ENCODE assay signal across 8 cellular contexts in the genomic region with DNA sequence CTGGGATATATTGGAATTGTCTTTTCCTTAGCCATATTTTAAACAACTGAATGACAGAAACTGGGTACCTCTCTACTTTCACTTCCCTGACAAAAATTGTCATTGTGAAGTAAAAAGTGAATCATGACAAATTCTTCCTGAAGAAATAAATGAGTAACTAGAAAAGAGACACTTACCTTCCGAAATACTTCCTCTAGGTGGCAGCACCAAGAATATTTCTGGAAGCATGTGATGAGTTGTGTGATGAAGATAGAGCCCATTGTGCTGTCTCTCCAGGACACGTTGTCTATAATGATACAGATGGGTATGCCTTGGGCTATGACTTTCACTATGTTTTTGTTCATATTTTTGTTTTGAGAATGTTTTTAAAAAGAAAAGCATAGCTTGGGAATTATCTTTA. TPM values are rescaled to one million over a fixed set of nuclear protein-coding genes. Genes with fewer than 3 reads are reported as not detected.
DNase-seq lines count a peak whose midpoint lies in the region; ATAC-seq and TF ChIP-seq lines count a peak whose summit lies in the region.

No MANE protein-coding gene starts in this region.

- peaks cover 0 to 17% of the 10 kb centered on the region in 2 donors for H3K36me3 ChIP-seq in gastrocnemius medialis

- H3K27me3 ChIP-seq in gastrocnemius medialis = no peaks in the 10 kb centered on the region

- H3K4me3 ChIP-seq in gastrocnemius medialis = no peak overlapping the region

- TF ChIP-seq CTCF in gastrocnemius medialis (IDR thresholded peaks at IDR 0.05 in 4 of 5, conservative IDR thresholded peaks at IDR 0.05 in 1 of 5) = peak in 1 of 5 experiments; percentile 32

- DNase-seq in COLO829 (ENCODE audit: low spot score) = peak; percentile 41
- DNase-seq in NCI-H2029 (lab: John Stamatoyannopoulos, UW) = peak; percentile 8
- peak; percentile 59 for DNase-seq in amniotic epithelial cell (ENCODE audit: low read depth)
- peak; percentile 83 for DNase-seq in kidney tubule cell (ENCODE audit: low spot score)
- no peak for DNase-seq in gastrocnemius medialis
- DNase-seq in NK-92 treated with Interleukin-12 subunit alpha and Interleukin-12 subunit beta, amount 100 ng/mL, for 24 hours (lab: John Stamatoyannopoulos, UW) = no peak

- in situ Hi-C loops in gastrocnemius medialis (cut with MboI; ENCODE audit: low sequenced_read_pairs in 4 of 4) = no loop called here

- no peaks in the 10 kb centered on the region for H3K9me3 ChIP-seq in gastrocnemius medialis

- no peaks in the 10 kb centered on the region for H3K4me1 ChIP-seq in gastrocnemius medialis

- no peak overlapping the region for H3K27ac ChIP-seq in gastrocnemius medialis

- intact Hi-C loops in gastrocnemius medialis (cut with DNase I; ENCODE audit: low total_unique reads) = no loop called here

- ATAC-seq in GM18498 (IDR thresholded peaks at IDR 0.05; ENCODE audit: unreplicated experiment) (peak; percentile 96), HG02852 (IDR thresholded peaks at IDR 0.05; ENCODE audit: unreplicated experiment) (peak; percentile 96), gastrocnemius medialis (no peak)

- TF ChIP-seq POLR2A in gastrocnemius medialis (IDR thresholded peaks at IDR 0.05) = no peak

RNA-seq across cellular contexts. Expression of gene CASP4, which starts 21.5 kb away (rescaled TPM):
- total RNA-seq in gastrocnemius medialis = 10 to 100 TPM; 12.0 to 17.2 (median 14.4) TPM

RNA-seq across cellular contexts. Expression of gene CASP12, which starts 48.6 kb away (rescaled TPM):
- total RNA-seq in gastrocnemius medialis = under 1 TPM in 3 of 4 donors, not detected in 1; 0.39 to 0.86 (median 0.49) TPM

Comparison
In these comparisons a context has a peak if more than half of its experiments do, and no peak if none do; other contexts are left out.
1. DNase-seq: peak in COLO829 (single experiment), NCI-H2029 (single experiment), amniotic epithelial cell (single experiment) and kidney tubule cell (single experiment); none in gastrocnemius medialis (0 of 2) and NK-92 treated with Interleukin-12 subunit alpha and Interleukin-12 subunit beta, amount 100 ng/mL, for 24 hours (single experiment).
2. ATAC-seq: peak in GM18498 (single experiment) and HG02852 (single experiment); none in gastrocnemius medialis (0 of 2).